ENCODE assay signal across 18 cellular contexts in genomic region chr5:83726912-83727311, GRCh38.
DNase-seq lines count a peak whose midpoint lies in the region; ATAC-seq, FAIRE-seq and TF ChIP-seq lines count a peak whose summit lies in the region.
"Had no signal": no experiment of that assay in that cellular context is flagged by ENCODE, and none has a peak within 500 bp of the region (broad histone marks: within the 10 kb centered on the region; RNA-seq: fewer than 3 reads in every experiment).

No MANE protein-coding gene starts in this region.

- FAIRE-seq in RCC 7860 (lab: Jason Lieb, UNC) (peak; percentile 92), D721Med (lab: Jason Lieb, UNC) (no peak)
- FAIRE-seq: GM12878 had no signal

- TF ChIP-seq CTCF in brain microvascular endothelial cell (IDR thresholded peaks at IDR 0.05; ENCODE audit: low read depth, low read length, missing control alignments), result no peak
- TF ChIP-seq CTCF in D721Med (IDR thresholded peaks at IDR 0.05; ENCODE audit: insufficient read depth, missing control alignments), result no peak

- H3K27me3 ChIP-seq in brain microvascular endothelial cell (replicated peaks), result no peaks in the 10 kb centered on the region

- H3K36me3 ChIP-seq in brain microvascular endothelial cell (replicated peaks), result no peaks in the 10 kb centered on the region
- H3K36me3 ChIP-seq: MG63 had no signal

- H3K4me3 ChIP-seq in brain microvascular endothelial cell (ENCODE audit: low read depth, low read length), result no peak overlapping the region
- H3K4me3 ChIP-seq: GM12878, MG63, PC-9 had no signal

- DNase-seq in EH (ENCODE audit: low read depth), result peak; percentile 63
- peak; percentile 60 for DNase-seq in RCC 7860 (ENCODE audit: low spot score)
- peak; percentile 25 for DNase-seq in brain microvascular endothelial cell
- peak; percentile 72 for DNase-seq in kidney tubule cell (ENCODE audit: low spot score)
- no peak for DNase-seq in D721Med (ENCODE audit: insufficient read length, low spot score)
- DNase-seq: CD8-positive, alpha-beta memory T cell; HCEC 1CT; MG63; NCI-H1092 treated with DMSO at 0.1 percent for 48 hours; NCI-H1694; NCI-H69; PC-9; Right ventricle myocardium superior had no signal

- ATAC-seq in HG03175 (IDR thresholded peaks at IDR 0.05; ENCODE audit: unreplicated experiment) (no peak), GM21367 (IDR thresholded peaks at IDR 0.05; ENCODE audit: unreplicated experiment) (no peak), HG02623 (IDR thresholded peaks at IDR 0.05; ENCODE audit: unreplicated experiment) (no peak)
- ATAC-seq: GM12878 had no signal

- in situ Hi-C loops in brain microvascular endothelial cell (cut with HindIII; ENCODE audit: low pct_ligation_motif_present, low sequenced_read_pairs), result no loop called here

- no peak overlapping the region for H3K27ac ChIP-seq in brain microvascular endothelial cell
- H3K27ac ChIP-seq: KMS-11, PC-9 had no signal
